9 cellular contexts compared by ENCODE assay signal in the genomic region with DNA sequence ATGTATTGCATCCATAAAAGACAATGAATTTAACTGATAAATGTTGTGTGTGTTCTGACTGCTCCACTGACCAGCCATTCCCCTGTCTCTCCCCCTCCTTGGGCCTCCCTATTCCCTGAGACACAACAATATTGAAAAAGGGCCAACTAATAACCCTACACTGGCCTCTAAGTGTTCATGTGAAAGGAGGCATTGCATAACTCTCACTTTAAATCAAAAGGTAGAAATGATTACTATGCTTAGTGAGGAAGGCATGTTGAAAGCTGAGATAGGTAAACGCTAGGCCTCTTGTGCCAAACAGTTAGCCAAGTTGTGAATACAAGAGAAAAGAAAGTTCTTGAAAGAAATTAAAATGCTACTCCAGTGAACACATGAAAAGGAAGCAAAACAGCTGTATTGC.
"Had no signal": no experiment of that assay in that cellular context is flagged by ENCODE, and none has a peak within 500 bp of the region (broad histone marks: within the 10 kb centered on the region; RNA-seq: fewer than 3 reads in every experiment).

No MANE protein-coding gene starts in this region.

- H3K4me3 ChIP-seq: GM23248, HAP-1, K562 had no signal

- H3K27ac ChIP-seq: GM23248 had no signal

- FAIRE-seq: HTR-8/SVneo, K562 had no signal

- H3K9me3 ChIP-seq: HAP-1 had no signal

- H3K4me1 ChIP-seq: HAP-1 had no signal

- H3K36me3 ChIP-seq: HAP-1 had no signal

- DNase-seq: GM23248, GOT3, H7, HFFc6, IMR-90 had no signal

- ATAC-seq: HCT116, K562 had no signal
